ENCODE assay signal across 2 cellular contexts in the genomic region with DNA sequence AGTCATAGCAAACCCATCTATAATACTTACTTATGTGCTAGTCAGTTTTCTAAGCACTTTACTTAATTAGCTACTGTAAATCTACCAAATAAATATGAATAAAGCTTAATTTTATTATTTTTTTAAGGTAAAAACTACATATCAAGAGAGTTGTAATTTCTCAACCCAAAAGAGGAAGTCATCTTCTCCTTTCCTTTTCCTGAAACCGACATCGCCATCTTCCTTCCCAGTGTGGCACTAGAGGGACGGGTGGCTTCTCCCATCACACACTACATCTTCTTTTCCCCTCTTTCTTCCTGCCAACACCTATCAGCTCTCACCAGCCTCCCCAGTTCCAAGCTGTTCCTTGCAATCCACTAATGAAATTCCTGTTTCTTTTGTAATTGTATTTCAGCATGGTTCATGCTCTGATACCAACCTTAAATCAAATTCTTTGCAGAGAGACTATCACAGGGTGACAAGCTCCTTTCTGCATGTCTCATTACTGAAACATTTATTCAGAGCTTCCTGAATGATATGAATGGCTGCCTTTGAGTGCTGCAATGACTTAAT.
A peak's percentile ranks its signal among the peaks of the same experiment; 100 is the strongest.
TF ChIP-seq lines count a peak whose summit lies in the region.

No MANE protein-coding gene starts in this region.

TF ChIP-seq in GM12878, 131 proteins besides CTCF, POLR2A, EP300 and RAD21 (continued from another document):
- TF ChIP-seq, protein P1, sequence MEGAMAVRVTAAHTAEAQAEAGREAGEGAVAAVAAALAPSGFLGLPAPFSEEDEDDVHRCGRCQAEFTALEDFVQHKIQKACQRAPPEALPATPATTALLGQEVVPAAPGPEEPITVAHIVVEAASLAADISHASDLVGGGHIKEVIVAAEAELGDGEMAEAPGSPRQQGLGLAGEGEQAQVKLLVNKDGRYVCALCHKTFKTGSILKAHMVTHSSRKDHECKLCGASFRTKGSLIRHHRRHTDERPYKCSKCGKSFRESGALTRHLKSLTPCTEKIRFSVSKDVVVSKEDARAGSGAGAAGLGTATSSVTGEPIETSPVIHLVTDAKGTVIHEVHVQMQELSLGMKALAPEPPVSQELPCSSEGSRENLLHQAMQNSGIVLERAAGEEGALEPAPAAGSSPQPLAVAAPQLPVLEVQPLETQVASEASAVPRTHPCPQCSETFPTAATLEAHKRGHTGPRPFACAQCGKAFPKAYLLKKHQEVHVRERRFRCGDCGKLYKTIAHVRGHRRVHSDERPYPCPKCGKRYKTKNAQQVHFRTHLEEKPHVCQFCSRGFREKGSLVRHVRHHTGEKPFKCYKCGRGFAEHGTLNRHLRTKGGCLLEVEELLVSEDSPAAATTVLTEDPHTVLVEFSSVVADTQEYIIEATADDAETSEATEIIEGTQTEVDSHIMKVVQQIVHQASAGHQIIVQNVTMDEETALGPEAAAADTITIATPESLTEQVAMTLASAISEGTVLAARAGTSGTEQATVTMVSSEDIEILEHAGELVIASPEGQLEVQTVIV (IDR thresholded peaks at IDR 0.05; ENCODE audit: borderline replicate concordance, partially characterized antibody) = no peak
- TF ChIP-seq SPI1 (IDR thresholded peaks at IDR 0.05; ENCODE audit: borderline replicate concordance, insufficient read depth, low read depth, low read length) (peak; percentile 13; the same call in 1 of the 2 replicates), ETV6 (conservative IDR thresholded peaks at IDR 0.05 in 1 of 2, IDR thresholded peaks at IDR 0.05 in 1 of 2; ENCODE audit: borderline replicate concordance in 1 of 2, low read depth in 1 of 2) (no peak), ZNF207 (IDR thresholded peaks at IDR 0.05; ENCODE audit: borderline replicate concordance) (no peak), STAT1 (conservative IDR thresholded peaks at IDR 0.05) (no peak)
- TF ChIP-seq, protein P2, sequence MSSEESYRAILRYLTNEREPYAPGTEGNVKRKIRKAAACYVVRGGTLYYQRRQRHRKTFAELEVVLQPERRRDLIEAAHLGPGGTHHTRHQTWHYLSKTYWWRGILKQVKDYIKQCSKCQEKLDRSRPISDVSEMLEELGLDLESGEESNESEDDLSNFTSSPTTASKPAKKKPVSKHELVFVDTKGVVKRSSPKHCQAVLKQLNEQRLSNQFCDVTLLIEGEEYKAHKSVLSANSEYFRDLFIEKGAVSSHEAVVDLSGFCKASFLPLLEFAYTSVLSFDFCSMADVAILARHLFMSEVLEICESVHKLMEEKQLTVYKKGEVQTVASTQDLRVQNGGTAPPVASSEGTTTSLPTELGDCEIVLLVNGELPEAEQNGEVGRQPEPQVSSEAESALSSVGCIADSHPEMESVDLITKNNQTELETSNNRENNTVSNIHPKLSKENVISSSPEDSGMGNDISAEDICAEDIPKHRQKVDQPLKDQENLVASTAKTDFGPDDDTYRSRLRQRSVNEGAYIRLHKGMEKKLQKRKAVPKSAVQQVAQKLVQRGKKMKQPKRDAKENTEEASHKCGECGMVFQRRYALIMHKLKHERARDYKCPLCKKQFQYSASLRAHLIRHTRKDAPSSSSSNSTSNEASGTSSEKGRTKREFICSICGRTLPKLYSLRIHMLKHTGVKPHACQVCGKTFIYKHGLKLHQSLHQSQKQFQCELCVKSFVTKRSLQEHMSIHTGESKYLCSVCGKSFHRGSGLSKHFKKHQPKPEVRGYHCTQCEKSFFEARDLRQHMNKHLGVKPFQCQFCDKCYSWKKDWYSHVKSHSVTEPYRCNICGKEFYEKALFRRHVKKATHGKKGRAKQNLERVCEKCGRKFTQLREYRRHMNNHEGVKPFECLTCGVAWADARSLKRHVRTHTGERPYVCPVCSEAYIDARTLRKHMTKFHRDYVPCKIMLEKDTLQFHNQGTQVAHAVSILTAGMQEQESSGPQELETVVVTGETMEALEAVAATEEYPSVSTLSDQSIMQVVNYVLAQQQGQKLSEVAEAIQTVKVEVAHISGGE (CRISPR knock-in tag; IDR thresholded peaks at IDR 0.05) = no peak
- TF ChIP-seq, protein P3, sequence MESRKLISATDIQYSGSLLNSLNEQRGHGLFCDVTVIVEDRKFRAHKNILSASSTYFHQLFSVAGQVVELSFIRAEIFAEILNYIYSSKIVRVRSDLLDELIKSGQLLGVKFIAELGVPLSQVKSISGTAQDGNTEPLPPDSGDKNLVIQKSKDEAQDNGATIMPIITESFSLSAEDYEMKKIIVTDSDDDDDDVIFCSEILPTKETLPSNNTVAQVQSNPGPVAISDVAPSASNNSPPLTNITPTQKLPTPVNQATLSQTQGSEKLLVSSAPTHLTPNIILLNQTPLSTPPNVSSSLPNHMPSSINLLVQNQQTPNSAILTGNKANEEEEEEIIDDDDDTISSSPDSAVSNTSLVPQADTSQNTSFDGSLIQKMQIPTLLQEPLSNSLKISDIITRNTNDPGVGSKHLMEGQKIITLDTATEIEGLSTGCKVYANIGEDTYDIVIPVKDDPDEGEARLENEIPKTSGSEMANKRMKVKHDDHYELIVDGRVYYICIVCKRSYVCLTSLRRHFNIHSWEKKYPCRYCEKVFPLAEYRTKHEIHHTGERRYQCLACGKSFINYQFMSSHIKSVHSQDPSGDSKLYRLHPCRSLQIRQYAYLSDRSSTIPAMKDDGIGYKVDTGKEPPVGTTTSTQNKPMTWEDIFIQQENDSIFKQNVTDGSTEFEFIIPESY (IDR thresholded peaks at IDR 0.05) = no peak

TF ChIP-seq in neural cell, 6 proteins besides CTCF, POLR2A, EP300 and RAD21 (continued from another document):
- TF ChIP-seq, protein P4, sequence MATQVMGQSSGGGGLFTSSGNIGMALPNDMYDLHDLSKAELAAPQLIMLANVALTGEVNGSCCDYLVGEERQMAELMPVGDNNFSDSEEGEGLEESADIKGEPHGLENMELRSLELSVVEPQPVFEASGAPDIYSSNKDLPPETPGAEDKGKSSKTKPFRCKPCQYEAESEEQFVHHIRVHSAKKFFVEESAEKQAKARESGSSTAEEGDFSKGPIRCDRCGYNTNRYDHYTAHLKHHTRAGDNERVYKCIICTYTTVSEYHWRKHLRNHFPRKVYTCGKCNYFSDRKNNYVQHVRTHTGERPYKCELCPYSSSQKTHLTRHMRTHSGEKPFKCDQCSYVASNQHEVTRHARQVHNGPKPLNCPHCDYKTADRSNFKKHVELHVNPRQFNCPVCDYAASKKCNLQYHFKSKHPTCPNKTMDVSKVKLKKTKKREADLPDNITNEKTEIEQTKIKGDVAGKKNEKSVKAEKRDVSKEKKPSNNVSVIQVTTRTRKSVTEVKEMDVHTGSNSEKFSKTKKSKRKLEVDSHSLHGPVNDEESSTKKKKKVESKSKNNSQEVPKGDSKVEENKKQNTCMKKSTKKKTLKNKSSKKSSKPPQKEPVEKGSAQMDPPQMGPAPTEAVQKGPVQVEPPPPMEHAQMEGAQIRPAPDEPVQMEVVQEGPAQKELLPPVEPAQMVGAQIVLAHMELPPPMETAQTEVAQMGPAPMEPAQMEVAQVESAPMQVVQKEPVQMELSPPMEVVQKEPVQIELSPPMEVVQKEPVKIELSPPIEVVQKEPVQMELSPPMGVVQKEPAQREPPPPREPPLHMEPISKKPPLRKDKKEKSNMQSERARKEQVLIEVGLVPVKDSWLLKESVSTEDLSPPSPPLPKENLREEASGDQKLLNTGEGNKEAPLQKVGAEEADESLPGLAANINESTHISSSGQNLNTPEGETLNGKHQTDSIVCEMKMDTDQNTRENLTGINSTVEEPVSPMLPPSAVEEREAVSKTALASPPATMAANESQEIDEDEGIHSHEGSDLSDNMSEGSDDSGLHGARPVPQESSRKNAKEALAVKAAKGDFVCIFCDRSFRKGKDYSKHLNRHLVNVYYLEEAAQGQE (IDR thresholded peaks at IDR 0.05; ENCODE audit: borderline replicate concordance) = peak; percentile 50
